9 cellular contexts compared by ENCODE assay signal in the genomic region with DNA sequence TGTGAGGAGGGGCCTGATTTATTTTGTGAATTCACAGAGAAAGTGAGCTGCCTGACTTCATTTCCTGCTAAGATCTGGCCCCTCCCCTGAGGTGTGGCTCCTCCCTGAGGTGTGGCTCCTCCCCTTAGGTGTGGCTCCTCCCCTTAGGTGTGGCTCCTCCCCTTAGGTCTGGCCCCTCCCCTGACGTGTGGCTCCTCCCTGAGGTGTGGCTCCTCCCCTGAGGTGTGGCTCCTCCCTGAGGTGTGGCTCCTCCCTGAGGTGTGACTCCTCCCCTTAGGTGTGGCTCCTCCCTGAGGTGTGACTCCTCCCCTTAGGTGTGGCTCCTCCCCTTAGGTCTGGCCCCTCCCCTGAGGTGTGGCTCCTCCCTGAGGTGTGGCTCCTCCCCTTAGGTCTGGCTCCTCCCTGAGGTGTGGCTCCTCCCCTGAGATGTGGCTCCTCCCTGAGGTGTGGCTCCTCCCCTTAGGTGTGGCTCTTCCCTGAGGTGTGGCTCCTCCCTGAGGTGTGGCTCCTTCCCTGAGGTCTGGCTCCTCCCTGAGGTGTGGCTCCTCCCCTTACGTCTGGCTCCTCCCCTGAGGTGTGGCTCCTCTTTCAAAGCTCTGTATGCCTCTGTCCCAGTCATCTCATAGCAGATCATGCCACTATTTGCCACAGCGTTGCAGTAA. TPM values are rescaled to one million over a fixed set of nuclear protein-coding genes. Genes with fewer than 3 reads are reported as not detected.
DNase-seq lines count a peak whose midpoint lies in the region; ATAC-seq and TF ChIP-seq lines count a peak whose summit lies in the region.
"Had no signal": no experiment of that assay in that cellular context is flagged by ENCODE, and none has a peak within 500 bp of the region (broad histone marks: within the 10 kb centered on the region; RNA-seq: fewer than 3 reads in every experiment).

No MANE protein-coding gene starts in this region.

- no peaks in the 10 kb centered on the region for H3K27me3 ChIP-seq in transverse colon
- H3K27me3 ChIP-seq: dorsolateral prefrontal cortex had no signal

- CTCF ChIA-PET in activated CD8-positive, alpha-beta T cell treated with anti-CD3 and anti-CD28 coated beads, Interleukin-2, amount 10 ng/mL, durations not matched to agents 7 days and 5 days (lab: Charles Lee), result no interaction called here

- WGBS in transverse colon (ENCODE audit: low coverage in 1 of 2), 2 donors, result 36 to 41% methylated on average over 3 of the region's 3 CpGs

- no peaks in the 10 kb centered on the region for H3K4me1 Mint-ChIP-seq in activated CD8-positive, alpha-beta T cell treated with anti-CD3 and anti-CD28 coated beads, Interleukin-2, amount 10 ng/mL, durations not matched to agents 7 days and 5 days (ENCODE audit: low read depth)

- no peak for TF ChIP-seq POLR2A in transverse colon (IDR thresholded peaks at IDR 0.05)

- H3K27me3 Mint-ChIP-seq in activated CD8-positive, alpha-beta T cell treated with anti-CD3 and anti-CD28 coated beads, Interleukin-2, amount 10 ng/mL, durations not matched to agents 7 days and 5 days (ENCODE audit: low read depth), result no peaks in the 10 kb centered on the region

- H3K4me3 Mint-ChIP-seq in activated CD8-positive, alpha-beta T cell treated with anti-CD3 and anti-CD28 coated beads, Interleukin-2, amount 10 ng/mL, durations not matched to agents 7 days and 5 days, result no peak overlapping the region

- peak overlapping the region in 2 of 4 donors; percentile 8 to 28 for H3K27ac ChIP-seq in transverse colon
- H3K27ac ChIP-seq: dorsolateral prefrontal cortex had no signal

- in situ Hi-C loops in transverse colon (cut with MboI; ENCODE audit: low pct_ligation_motif_present in 1 of 4, low pct_unique_long_range_greater_than_20kb in 1 of 4, low sequenced_read_pairs in 3 of 4), result no loop called here

- no peaks in the 10 kb centered on the region for H3K4me1 ChIP-seq in transverse colon

- H3K27ac Mint-ChIP-seq in activated CD8-positive, alpha-beta T cell treated with anti-CD3 and anti-CD28 coated beads, Interleukin-2, amount 10 ng/mL, durations not matched to agents 7 days and 5 days, result no peak overlapping the region

- intact Hi-C loops in transverse colon (cut with DNase I; ENCODE audit: low total_unique reads), result no loop called here

- peak; percentile 47 for ATAC-seq in activated CD8-positive, alpha-beta T cell treated with anti-CD3 and anti-CD28 coated beads, Interleukin-2, amount 10 ng/mL, durations not matched to agents 7 days and 5 days
- no peak for ATAC-seq in GM18867 (IDR thresholded peaks at IDR 0.05; ENCODE audit: unreplicated experiment)

- peaks cover 13% of the 10 kb centered on the region for H3K9me3 Mint-ChIP-seq in activated CD8-positive, alpha-beta T cell treated with anti-CD3 and anti-CD28 coated beads, Interleukin-2, amount 10 ng/mL, durations not matched to agents 7 days and 5 days (ENCODE audit: insufficient read depth)

- peak; percentile 94 for DNase-seq in ELF-1 (ENCODE audit: low read depth, low spot score)
- peak; percentile 63 for DNase-seq in NCI-H226
- peak; percentile 62 for DNase-seq in activated CD8-positive, alpha-beta T cell treated with anti-CD3 and anti-CD28 coated beads, Interleukin-2, amount 10 ng/mL, durations not matched to agents 7 days and 5 days
- DNase-seq in germinal center (ENCODE audit: low spot score), result peak; percentile 24
- DNase-seq in transverse colon, result peak; percentile 80
- no peak for DNase-seq in superior temporal gyrus (ENCODE audit: extremely low spot score)
- no peak for DNase-seq in GF-D8 (lab: John Stamatoyannopoulos, UW)

- no peak for TF ChIP-seq EP300 in transverse colon (IDR thresholded peaks at IDR 0.05; ENCODE audit: low read depth)

- TF ChIP-seq CTCF in transverse colon (IDR thresholded peaks at IDR 0.05), result no peak

- POLR2A ChIA-PET in activated CD8-positive, alpha-beta T cell treated with anti-CD3 and anti-CD28 coated beads, Interleukin-2, amount 10 ng/mL, durations not matched to agents 7 days and 5 days (lab: Charles Lee), result interaction anchor here (0.6 kb wide), 1 partner anchor 839 kb away, joined by 3 read pairs; no protein-coding TSS in a partner anchor

- H3K36me3 Mint-ChIP-seq in activated CD8-positive, alpha-beta T cell treated with anti-CD3 and anti-CD28 coated beads, Interleukin-2, amount 10 ng/mL, durations not matched to agents 7 days and 5 days (ENCODE audit: low read depth), result peaks cover 31% of the 10 kb centered on the region

- H3K4me3 ChIP-seq in transverse colon, result no peak overlapping the region
- H3K4me3 ChIP-seq: dorsolateral prefrontal cortex had no signal

- H3K9me3 ChIP-seq in transverse colon, result peaks cover 0 to 11% of the 10 kb centered on the region in 2 donors

- H3K36me3 ChIP-seq in transverse colon, result no peaks in the 10 kb centered on the region

RNA-seq across cellular contexts. Expression of a gene that starts 26.9 kb away (rescaled TPM):
- 1 to 10 TPM; 3.2 to 3.4 TPM for total RNA-seq in activated CD8-positive, alpha-beta T cell treated with anti-CD3 and anti-CD28 coated beads, Interleukin-2, amount 10 ng/mL, durations not matched to agents 7 days and 5 days
- total RNA-seq in transverse colon, result 1 to 10 TPM; 4.4 to 6.7 (median 5.1) TPM

Comparison
In these comparisons a context has a peak if more than half of its experiments do, and no peak if none do; other contexts are left out.
1. DNase-seq: peak in ELF-1 (single experiment), NCI-H226 (single experiment), activated CD8-positive, alpha-beta T cell treated with anti-CD3 and anti-CD28 coated beads, Interleukin-2, amount 10 ng/mL, durations not matched to agents 7 days and 5 days (single experiment), germinal center (single experiment) and transverse colon (single experiment); none in superior temporal gyrus (single experiment) and GF-D8 (single experiment).